ENCODE assay signal across 8 cellular contexts in the genomic region with DNA sequence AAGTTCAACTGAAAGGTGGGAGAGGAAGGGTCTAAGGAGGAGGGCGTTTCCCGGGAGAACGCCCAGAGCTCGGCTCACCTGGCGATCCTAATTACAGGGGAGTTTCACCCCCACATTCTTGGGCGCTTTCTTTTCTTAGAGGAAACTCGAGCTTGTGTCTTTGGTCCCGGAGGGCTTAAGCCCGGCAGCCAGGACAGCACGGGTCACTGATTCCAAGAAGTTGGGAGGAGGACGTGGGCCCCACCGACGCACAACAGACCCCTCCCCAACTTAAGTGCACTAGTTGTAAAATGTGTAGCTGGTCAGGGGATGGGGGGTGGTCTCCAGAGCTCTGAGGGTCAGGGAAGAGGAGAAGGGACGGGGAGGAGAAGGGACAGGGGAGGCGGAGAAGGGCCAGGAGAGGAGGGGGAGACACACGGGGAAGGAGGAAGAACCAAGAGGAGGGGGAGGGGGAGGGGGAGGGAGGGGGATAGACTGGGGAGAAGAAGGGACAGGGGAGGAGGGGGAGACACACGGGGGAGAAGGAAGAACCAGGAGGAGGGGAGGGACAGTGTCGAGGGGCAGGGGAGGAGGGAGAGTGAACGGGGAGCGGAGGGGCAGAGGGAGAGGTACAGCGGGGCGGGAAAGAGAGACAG. TPM values are rescaled to one million over a fixed set of nuclear protein-coding genes. Genes with fewer than 3 reads are reported as not detected.
DNase-seq lines count a peak whose midpoint lies in the region; ATAC-seq and TF ChIP-seq lines count a peak whose summit lies in the region.

No MANE protein-coding gene starts in this region.

- no peak for DNase-seq in activated naive CD4-positive, alpha-beta T cell treated with anti-CD3 and anti-CD28 coated beads, Interleukin-2, amount 50 U/mL, for 16 hours
- no peak for DNase-seq in activated CD8-positive, alpha-beta T cell treated with anti-CD3 and anti-CD28 coated beads, Interleukin-2, amount 10 ng/mL, durations not matched to agents 7 days and 5 days
- DNase-seq in immature natural killer cell: no peak
- DNase-seq in transverse colon: no peak
- DNase-seq in SK-N-DZ (ENCODE audit: low spot score): no peak

- TF ChIP-seq CTCF in transverse colon (IDR thresholded peaks at IDR 0.05): no peak

- peak overlapping the region; percentile 87 to 96 (median 90) for H3K27ac ChIP-seq in transverse colon

- POLR2A ChIA-PET in activated CD8-positive, alpha-beta T cell treated with anti-CD3 and anti-CD28 coated beads, Interleukin-2, amount 10 ng/mL, durations not matched to agents 7 days and 5 days (lab: Charles Lee): no interaction called here

- 0 to 9% methylated on average over 2 to 18 of the region's 22 CpGs for WGBS in transverse colon (ENCODE audit: low coverage in 1 of 2), 2 donors

- peaks cover 12% of the 10 kb centered on the region for H3K4me1 Mint-ChIP-seq in activated naive CD4-positive, alpha-beta T cell treated with anti-CD3 and anti-CD28 coated beads, Interleukin-2, amount 50 U/mL, for 24 hours
- peaks cover 5% of the 10 kb centered on the region for H3K4me1 Mint-ChIP-seq in activated CD8-positive, alpha-beta T cell treated with anti-CD3 and anti-CD28 coated beads, Interleukin-2, amount 10 ng/mL, durations not matched to agents 7 days and 5 days (ENCODE audit: low read depth)
- H3K4me1 Mint-ChIP-seq in immature natural killer cell: peaks cover 7 to 9% of the 10 kb centered on the region in 2 donors

- peak; percentile 2 for ATAC-seq in activated CD8-positive, alpha-beta T cell treated with anti-CD3 and anti-CD28 coated beads, Interleukin-2, amount 10 ng/mL, durations not matched to agents 7 days and 5 days
- ATAC-seq in GM21737 (IDR thresholded peaks at IDR 0.05; ENCODE audit: unreplicated experiment) (no peak), HG03565 (IDR thresholded peaks at IDR 0.05; ENCODE audit: unreplicated experiment) (no peak)

- TF ChIP-seq EP300 in transverse colon (IDR thresholded peaks at IDR 0.05; ENCODE audit: low read depth): no peak

- H3K4me3 Mint-ChIP-seq in activated naive CD4-positive, alpha-beta T cell treated with anti-CD3 and anti-CD28 coated beads, Interleukin-2, amount 50 U/mL, for 24 hours: peak overlapping the region; percentile 67
- peak overlapping the region; percentile 3 for H3K4me3 Mint-ChIP-seq in activated CD8-positive, alpha-beta T cell treated with anti-CD3 and anti-CD28 coated beads, Interleukin-2, amount 10 ng/mL, durations not matched to agents 7 days and 5 days
- peak overlapping the region; percentile 19 to 64 (median 31) for H3K4me3 Mint-ChIP-seq in immature natural killer cell

- H3K36me3 ChIP-seq in transverse colon: no peaks in the 10 kb centered on the region

- TF ChIP-seq POLR2A in transverse colon (IDR thresholded peaks at IDR 0.05): no peak

- H3K9me3 Mint-ChIP-seq in activated naive CD4-positive, alpha-beta T cell treated with anti-CD3 and anti-CD28 coated beads, Interleukin-2, amount 50 U/mL, for 24 hours: no peaks in the 10 kb centered on the region
- no peaks in the 10 kb centered on the region for H3K9me3 Mint-ChIP-seq in activated CD8-positive, alpha-beta T cell treated with anti-CD3 and anti-CD28 coated beads, Interleukin-2, amount 10 ng/mL, durations not matched to agents 7 days and 5 days (ENCODE audit: insufficient read depth)
- H3K9me3 Mint-ChIP-seq in immature natural killer cell: no peaks in the 10 kb centered on the region

- H3K27me3 ChIP-seq in transverse colon: peaks cover 28% of the 10 kb centered on the region

- peak overlapping the region; percentile 24 to 67 (median 52) for H3K4me3 ChIP-seq in transverse colon

- CTCF ChIA-PET in activated CD8-positive, alpha-beta T cell treated with anti-CD3 and anti-CD28 coated beads, Interleukin-2, amount 10 ng/mL, durations not matched to agents 7 days and 5 days (lab: Charles Lee): no interaction called here

- H3K27me3 Mint-ChIP-seq in activated naive CD4-positive, alpha-beta T cell treated with anti-CD3 and anti-CD28 coated beads, Interleukin-2, amount 50 U/mL, for 24 hours: peaks cover 3% of the 10 kb centered on the region
- peaks cover 22% of the 10 kb centered on the region for H3K27me3 Mint-ChIP-seq in activated CD8-positive, alpha-beta T cell treated with anti-CD3 and anti-CD28 coated beads, Interleukin-2, amount 10 ng/mL, durations not matched to agents 7 days and 5 days (ENCODE audit: low read depth)
- peaks cover 6 to 37% (median 15%) of the 10 kb centered on the region in 3 donors for H3K27me3 Mint-ChIP-seq in immature natural killer cell (ENCODE audit: low read depth in 3 of 3)

- intact Hi-C loops in transverse colon (cut with DNase I; ENCODE audit: low total_unique reads): no loop called here

- H3K36me3 Mint-ChIP-seq in activated naive CD4-positive, alpha-beta T cell treated with anti-CD3 and anti-CD28 coated beads, Interleukin-2, amount 50 U/mL, for 24 hours: no peaks in the 10 kb centered on the region
- H3K36me3 Mint-ChIP-seq in activated CD8-positive, alpha-beta T cell treated with anti-CD3 and anti-CD28 coated beads, Interleukin-2, amount 10 ng/mL, durations not matched to agents 7 days and 5 days (ENCODE audit: low read depth): no peaks in the 10 kb centered on the region
- no peaks in the 10 kb centered on the region for H3K36me3 Mint-ChIP-seq in immature natural killer cell

- in situ Hi-C loops in transverse colon (cut with MboI; ENCODE audit: low pct_ligation_motif_present in 1 of 4, low pct_unique_long_range_greater_than_20kb in 1 of 4, low sequenced_read_pairs in 3 of 4): loop anchor here in 3 of 4 donors (10.0 to 25.0 kb wide), 2 partner anchors 105 to 113 kb away; partner anchors contain the start of gene BRI3 (in 2 of the 3)

- no peaks in the 10 kb centered on the region for H3K9me3 ChIP-seq in transverse colon

- peak overlapping the region; percentile 62 for H3K27ac Mint-ChIP-seq in activated naive CD4-positive, alpha-beta T cell treated with anti-CD3 and anti-CD28 coated beads, Interleukin-2, amount 50 U/mL, for 24 hours
- H3K27ac Mint-ChIP-seq in activated CD8-positive, alpha-beta T cell treated with anti-CD3 and anti-CD28 coated beads, Interleukin-2, amount 10 ng/mL, durations not matched to agents 7 days and 5 days: no peak overlapping the region
- H3K27ac Mint-ChIP-seq in immature natural killer cell: no peak overlapping the region

- peaks cover 4 to 41% (median 14%) of the 10 kb centered on the region in 4 donors for H3K4me1 ChIP-seq in transverse colon

RNA-seq across cellular contexts. Expression of gene BAIAP2L1, which starts 0.9 kb away (rescaled TPM):
- 1 to 10 TPM in 1 of 2 experiments, under 1 TPM in 1; 0.89 to 1.0 TPM for total RNA-seq in activated CD8-positive, alpha-beta T cell treated with anti-CD3 and anti-CD28 coated beads, Interleukin-2, amount 10 ng/mL, durations not matched to agents 7 days and 5 days
- under 1 TPM; 0.24 to 0.29 (median 0.28) TPM for polyA plus RNA-seq in immature natural killer cell
- 10 to 100 TPM; 39.8 to 59.8 (median 53.3) TPM for total RNA-seq in transverse colon
- polyA plus RNA-seq in SK-N-DZ (2014; cell fraction: cytosol; rRNA removed): 0.53 and 0.98 TPM in 2 replicates
- 0.64 and 1.5 TPM in 2 replicates for polyA plus RNA-seq in SK-N-DZ (2014; cell fraction: nucleus; rRNA removed)

Comparison
In these comparisons a context has a peak if more than half of its experiments do, and no peak if none do; other contexts are left out.
1. H3K4me3 Mint-ChIP-seq: peak in every context shown above with its lines; median percentile 67 in activated naive CD4-positive, alpha-beta T cell treated with anti-CD3 and anti-CD28 coated beads, Interleukin-2, amount 50 U/mL, for 24 hours; 31 in immature natural killer cell; 3 in activated CD8-positive, alpha-beta T cell treated with anti-CD3 and anti-CD28 coated beads, Interleukin-2, amount 10 ng/mL, durations not matched to agents 7 days and 5 days.
2. RNA of gene BAIAP2L1, which starts 0.9 kb away (total RNA-seq): 39.8 to 59.8 TPM in transverse colon; 0.89 to 1.0 TPM in activated CD8-positive, alpha-beta T cell treated with anti-CD3 and anti-CD28 coated beads, Interleukin-2, amount 10 ng/mL, durations not matched to agents 7 days and 5 days; every median in the first group is over 10 times any median in the second.